Comparison of ENCODE assay signal across 23 cellular contexts in the genomic region with DNA sequence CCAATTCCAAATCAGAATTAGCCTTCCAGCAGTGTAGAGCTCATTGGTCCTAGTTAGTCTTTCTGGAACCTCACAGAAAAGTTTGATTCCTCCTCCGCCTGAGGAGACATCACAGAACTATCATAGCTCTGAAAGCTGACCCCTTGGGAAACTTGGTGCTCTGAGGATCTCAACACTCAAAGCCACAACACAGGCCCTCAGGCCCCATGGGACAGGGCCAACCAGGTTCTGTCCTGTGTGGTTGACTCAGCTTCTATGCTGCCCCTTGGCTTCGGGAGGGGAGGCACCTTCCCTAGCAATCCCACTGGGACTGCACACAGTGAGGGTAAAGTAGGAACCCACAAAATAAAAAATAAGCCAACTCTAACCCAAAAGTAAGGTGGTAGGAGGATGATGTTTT.
DNase-seq lines count a peak whose midpoint lies in the region; ATAC-seq and TF ChIP-seq lines count a peak whose summit lies in the region.
"Had no signal": no experiment of that assay in that cellular context is flagged by ENCODE, and none has a peak within 500 bp of the region (broad histone marks: within the 10 kb centered on the region; RNA-seq: fewer than 3 reads in every experiment).

No MANE protein-coding gene starts in this region.

- H3K27me3 ChIP-seq in right atrium auricular region (no peaks in the 10 kb centered on the region), mammary epithelial cell (ENCODE audit: insufficient read depth, low read length) (no peaks in the 10 kb centered on the region)

- WGBS in mammary epithelial cell (ENCODE audit: low coverage, missing lambda C conversion rate), result 69% methylated on average over 2 of the region's 2 CpGs

- no peak overlapping the region for H3K4me2 ChIP-seq in mammary epithelial cell (ENCODE audit: insufficient read depth, low read depth, low read length)
- H3K4me2 ChIP-seq: PC-9 had no signal

- H3K4me3 ChIP-seq in right atrium auricular region, result no peak overlapping the region
- H3K4me3 ChIP-seq in NB4 (ENCODE audit: low read depth, low read length), result no peak overlapping the region
- no peak overlapping the region for H3K4me3 ChIP-seq in mammary epithelial cell (replicated peaks in 1 of 3; ENCODE audit: insufficient read depth in 1 of 3, low read depth in 2 of 3, low read length in 3 of 3)
- H3K4me3 ChIP-seq: GM12878, PC-9 had no signal

- H3K36me3 ChIP-seq in right atrium auricular region (no peaks in the 10 kb centered on the region), mammary epithelial cell (ENCODE audit: insufficient read depth, low read length) (no peaks in the 10 kb centered on the region)

- CTCF ChIA-PET in mammary epithelial cell (lab: Charles Lee; ENCODE audit: low non-redundant PET), result no interaction called here

- H3K79me2 ChIP-seq in mammary epithelial cell (ENCODE audit: insufficient read depth, low read length), result no peaks in the 10 kb centered on the region

- H3K4me1 ChIP-seq in right atrium auricular region (peaks cover 0 to 43% of the 10 kb centered on the region in 2 donors), mammary epithelial cell (ENCODE audit: insufficient read depth, low read length) (peaks cover 24% of the 10 kb centered on the region)

- no peak for DNase-seq in right atrium auricular region (ENCODE audit: low spot score)
- DNase-seq in cardiac septum (ENCODE audit: low spot score), result no peak
- DNase-seq in NB4 (ENCODE audit: low read depth), result peak; percentile 54
- peak; percentile 58 for DNase-seq in myocyte (ENCODE audit: low read depth)
- DNase-seq in mammary epithelial cell, result no peak
- DNase-seq: CD4-positive, alpha-beta T cell; GDM1; HCEC 1CT; Karpas-422; NCI-H1105; NCI-H1436 treated with DMSO at 0.1 percent for 48 hours; NCI-H187 treated with DMSO at 0.1 percent for 48 hours; NCI-H446; NCI-H524 treated with DMSO at 0.1 percent for 48 hours; NCI-H82; NK-92 treated with Interleukin-12 subunit alpha and Interleukin-12 subunit beta, amount 100 ng/mL, for 24 hours; PC-9; Right ventricle myocardium superior; RPMI8226 had no signal

- no peak overlapping the region for H2AFZ ChIP-seq in mammary epithelial cell (ENCODE audit: low read depth, low read length)
- H2AFZ ChIP-seq: PC-9 had no signal

- H3K9ac ChIP-seq in mammary epithelial cell (ENCODE audit: insufficient read depth, low read length), result no peak overlapping the region

- in situ Hi-C loops in mammary epithelial cell (cut with MboI; ENCODE audit: low sequenced_read_pairs in 2 of 2), result no loop called here

- H3K27ac ChIP-seq in right atrium auricular region, result peak overlapping the region; percentile 77 to 90
- H3K27ac ChIP-seq in mammary epithelial cell (ENCODE audit: insufficient read depth, low read depth, low read length), result no peak overlapping the region
- H3K27ac ChIP-seq: PC-9 had no signal

- intact Hi-C loops in cardiac septum (cut with DNase I), result no loop called here
- intact Hi-C loops in mammary epithelial cell (cut with micrococcal nuclease), result loop anchor here (5.0 kb wide), 1 partner anchor 404 kb away; a partner anchor contains a TSS

- H3K9me3 ChIP-seq in right atrium auricular region, result no peaks in the 10 kb centered on the region
- no peaks in the 10 kb centered on the region for H3K9me3 ChIP-seq in mammary epithelial cell (replicated peaks; ENCODE audit: insufficient read depth, low read length)

- no peaks in the 10 kb centered on the region for H4K20me1 ChIP-seq in mammary epithelial cell (ENCODE audit: insufficient read depth, low read length)

- ATAC-seq in HG02798 (IDR thresholded peaks at IDR 0.05; ENCODE audit: poor library complexity, unreplicated experiment) (no peak), GM21529 (IDR thresholded peaks at IDR 0.05; ENCODE audit: unreplicated experiment) (no peak), GM21390 (IDR thresholded peaks at IDR 0.05; ENCODE audit: unreplicated experiment) (no peak)
- ATAC-seq: GM12878 had no signal

- no TSS peak for BruUV-seq in mammary epithelial cell (replicated peaks; lab: Mats Ljungman, UMichigan)

- TF ChIP-seq CTCF in right atrium auricular region (IDR thresholded peaks at IDR 0.05) (no peak), NB4 (IDR thresholded peaks at IDR 0.05; ENCODE audit: low read depth, low read length) (no peak), mammary epithelial cell (conservative IDR thresholded peaks at IDR 0.05 in 1 of 2, IDR thresholded peaks at IDR 0.05 in 1 of 2; ENCODE audit: extremely low read depth in 1 of 2, insufficient read depth in 1 of 2, low read depth in 1 of 2, low read length in 2 of 2) (no peak)

- TF ChIP-seq POLR2A in NB4 (IDR thresholded peaks at IDR 0.05; ENCODE audit: extremely low read depth, insufficient read length), result no peak

- dilution Hi-C loops in mammary epithelial cell (cut with HindIII; ENCODE audit: low sequenced_read_pairs), result no loop called here

Comparison
In these comparisons a context has a peak if more than half of its experiments do, and no peak if none do; other contexts are left out.
1. DNase-seq: peak in NB4 (single experiment) and myocyte (single experiment); none in right atrium auricular region (single experiment), cardiac septum (single experiment) and mammary epithelial cell (single experiment).